24 cellular contexts compared by ENCODE assay signal in genomic region chr10:78740976-78741375, GRCh38.
"Had no signal": no experiment of that assay in that cellular context is flagged by ENCODE, and none has a peak within 500 bp of the region (broad histone marks: within the 10 kb centered on the region; RNA-seq: fewer than 3 reads in every experiment).

No MANE protein-coding gene starts in this region.

- H3K9me3 ChIP-seq: gastrocnemius medialis, lower lobe of right lung, mucosa of descending colon, sigmoid colon, suprapubic skin, tibial artery had no signal

- ATAC-seq: activated CD8-positive, alpha-beta memory T cell treated with anti-CD3 and anti-CD28 coated beads, Interleukin-2, amount 10 ng/mL, durations not matched to agents 7 days and 5 days; activated CD8-positive, alpha-beta T cell treated with anti-CD3 and anti-CD28 coated beads, Interleukin-2, amount 10 ng/mL, durations not matched to agents 7 days and 5 days; activated naive CD4-positive, alpha-beta T cell treated with anti-CD3 and anti-CD28 coated beads, Interleukin-2, amount 50 U/mL, for 72 hours; gastrocnemius medialis; lower lobe of right lung; mucosa of descending colon; natural killer cell treated with Interleukin-12 subunit alpha and Interleukin-12 subunit beta and Interleukin-15 and Interleukin-18, amount 100 ng/mL, for 72 hours; T-helper 17 cell had no signal

- H3K36me3 ChIP-seq: gastrocnemius medialis, lower lobe of right lung, sigmoid colon, suprapubic skin, tibial artery had no signal

- H3K27ac ChIP-seq: coronary artery, dorsolateral prefrontal cortex, lower lobe of right lung, suprapubic skin, tibial artery had no signal

- DNase-seq: activated B cell treated with CpG ODN at 0.5 μM for 24 hours; activated CD8-positive, alpha-beta memory T cell treated with anti-CD3 and anti-CD28 coated beads, Interleukin-2, amount 10 ng/mL, durations not matched to agents 7 days and 5 days; activated CD8-positive, alpha-beta T cell treated with anti-CD3 and anti-CD28 coated beads, Interleukin-2, amount 10 ng/mL, durations not matched to agents 7 days and 5 days; activated T-cell treated with anti-CD3 and anti-CD28 coated beads, Interleukin-2, amount 50 U/mL, for 48 hours; anterior cingulate cortex; dorsolateral prefrontal cortex; effector memory CD4-positive, alpha-beta T cell; gastrocnemius medialis; glutamatergic neuron; left cardiac atrium; lower lobe of right lung; mesendoderm; mucosa of descending colon; sigmoid colon; small intestine; stimulated activated CD4-positive, alpha-beta T cell treated with anti-CD3 and anti-CD28 coated beads, Interleukin-1b, Interleukin-23, amount 100 ng/mL, for 48 hours; stimulated activated naive CD4-positive, alpha-beta T cell; T-helper 17 cell; T1000; tibial artery had no signal

- H3K27me3 ChIP-seq: dorsolateral prefrontal cortex, gastrocnemius medialis, sigmoid colon, suprapubic skin, tibial artery had no signal

- H3K4me3 ChIP-seq: coronary artery, dorsolateral prefrontal cortex, gastrocnemius medialis, lower lobe of right lung, mucosa of descending colon, sigmoid colon, suprapubic skin, tibial artery had no signal
